ENCODE assay signal across 18 cellular contexts in the genomic region with DNA sequence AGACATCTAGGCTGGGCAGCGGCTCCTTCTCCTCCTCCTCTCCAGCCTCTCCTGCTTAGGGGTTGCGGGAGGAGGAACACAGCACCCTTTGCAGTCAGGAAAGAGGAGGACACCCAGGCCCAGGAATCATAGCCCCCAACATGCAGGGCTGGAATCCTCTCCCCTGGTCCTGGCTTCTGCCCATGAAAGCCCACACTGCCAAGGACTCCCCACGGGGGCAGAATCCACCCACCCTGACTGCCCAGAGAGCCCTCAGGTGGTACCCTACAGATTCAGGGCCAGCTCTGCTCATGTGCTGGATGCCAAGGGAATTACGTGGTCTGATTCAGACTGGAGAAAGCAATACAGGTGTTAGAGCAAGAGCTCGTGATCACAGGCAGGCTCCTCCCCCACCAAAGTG. TPM values are rescaled to one million over a fixed set of nuclear protein-coding genes. Genes with fewer than 3 reads are reported as not detected.
DNase-seq lines count a peak whose midpoint lies in the region; ATAC-seq and TF ChIP-seq lines count a peak whose summit lies in the region.
"Had no signal": no experiment of that assay in that cellular context is flagged by ENCODE, and none has a peak within 500 bp of the region (broad histone marks: within the 10 kb centered on the region; RNA-seq: fewer than 3 reads in every experiment).

No MANE protein-coding gene starts in this region.

- TF ChIP-seq CTCF in neural crest cell (conservative IDR thresholded peaks at IDR 0.05): no peak

- DNase-seq in Right ventricle myocardium inferior (ENCODE audit: missing footprints): peak; percentile 37
- DNase-seq in cardiac septum (ENCODE audit: low spot score): no peak
- no peak for DNase-seq in neural crest cell (ENCODE audit: low read depth, low spot score)
- no peak for DNase-seq in stimulated activated effector memory CD8-positive, alpha-beta T cell treated with anti-CD3 and anti-CD28 coated beads, Interleukin-12 subunit alpha, Interleukin-12 subunit beta, amount 100 ng/mL, for 72 hours (ENCODE audit: low spot score in 2 of 2)
- DNase-seq: 8988T; ACHN; AML-193; C1 segment of cervical spinal cord; Calu3; CD4-positive, alpha-beta memory T cell; COR-L47; DMS153; DND-41; GOT3; HFFc6 had no signal

- peak overlapping the region; percentile 47 for H3K4me3 Mint-ChIP-seq in neural crest cell
- no peak overlapping the region for H3K4me3 Mint-ChIP-seq in stimulated activated effector memory CD8-positive, alpha-beta T cell treated with anti-CD3 and anti-CD28 coated beads, Interleukin-12 subunit alpha, Interleukin-12 subunit beta, amount 100 ng/mL, for 72 hours
- H3K4me3 Mint-ChIP-seq: CD4-positive, alpha-beta memory T cell; HFFc6 had no signal

- H3K4me1 Mint-ChIP-seq in neural crest cell: peaks cover 12% of the 10 kb centered on the region
- H3K4me1 Mint-ChIP-seq in stimulated activated effector memory CD8-positive, alpha-beta T cell treated with anti-CD3 and anti-CD28 coated beads, Interleukin-12 subunit alpha, Interleukin-12 subunit beta, amount 100 ng/mL, for 72 hours: peaks cover 24% of the 10 kb centered on the region

- ATAC-seq in Right ventricle myocardium inferior (no peak), GM19397 (IDR thresholded peaks at IDR 0.05; ENCODE audit: unreplicated experiment) (no peak), GM19351 (IDR thresholded peaks at IDR 0.05; ENCODE audit: unreplicated experiment) (no peak)
- no peak for ATAC-seq in stimulated activated effector memory CD8-positive, alpha-beta T cell treated with anti-CD3 and anti-CD28 coated beads, Interleukin-12 subunit alpha, Interleukin-12 subunit beta, amount 100 ng/mL, for 72 hours
- ATAC-seq: A549 had no signal

- H3K9me3 Mint-ChIP-seq in neural crest cell: peaks cover 3% of the 10 kb centered on the region
- H3K9me3 Mint-ChIP-seq in stimulated activated effector memory CD8-positive, alpha-beta T cell treated with anti-CD3 and anti-CD28 coated beads, Interleukin-12 subunit alpha, Interleukin-12 subunit beta, amount 100 ng/mL, for 72 hours: no peaks in the 10 kb centered on the region
- H3K9me3 Mint-ChIP-seq: CD4-positive, alpha-beta memory T cell; HFFc6 had no signal

- intact Hi-C loops in Right ventricle myocardium inferior (cut with DNase I): loop anchor here (10.0 kb wide), 1 partner anchor 295 kb away; the partner anchor contains the start of genes HIRA and MRPL40
- intact Hi-C loops in cardiac septum (cut with DNase I): loop anchor here (10.0 kb wide), 2 partner anchors 65 to 495 kb away; no protein-coding TSS in a partner anchor

- peaks cover 5% of the 10 kb centered on the region for H3K36me3 Mint-ChIP-seq in neural crest cell (ENCODE audit: low read depth)
- H3K36me3 Mint-ChIP-seq in stimulated activated effector memory CD8-positive, alpha-beta T cell treated with anti-CD3 and anti-CD28 coated beads, Interleukin-12 subunit alpha, Interleukin-12 subunit beta, amount 100 ng/mL, for 72 hours: peaks cover 85% of the 10 kb centered on the region

- H3K27ac Mint-ChIP-seq in neural crest cell (ENCODE audit: unreplicated experiment): no peak overlapping the region
- H3K27ac Mint-ChIP-seq in stimulated activated effector memory CD8-positive, alpha-beta T cell treated with anti-CD3 and anti-CD28 coated beads, Interleukin-12 subunit alpha, Interleukin-12 subunit beta, amount 100 ng/mL, for 72 hours: peak overlapping the region; percentile 37
- H3K27ac Mint-ChIP-seq: CD4-positive, alpha-beta memory T cell; HFFc6 had no signal

- peaks cover 4% of the 10 kb centered on the region for H3K27me3 Mint-ChIP-seq in neural crest cell (ENCODE audit: low read depth)
- H3K27me3 Mint-ChIP-seq: CD4-positive, alpha-beta memory T cell had no signal

RNA-seq across cellular contexts. Expression of gene ESS2, which starts 4.5 kb away (rescaled TPM):
- 8.8 TPM for total RNA-seq in Right ventricle myocardium inferior
- total RNA-seq in cardiac septum: 11.0 TPM
- 22.7 and 23.5 TPM in 2 replicates for total RNA-seq in neural crest cell

RNA-seq across cellular contexts. Expression of gene TSSK2, which starts 8.9 kb away (rescaled TPM):
- total RNA-seq in Right ventricle myocardium inferior (not detected), cardiac septum (not detected), neural crest cell (not detected in 2 replicates)
- total RNA-seq: Calu3; CD4-positive, alpha-beta memory T cell; HFFc6 had no signal

RNA-seq across cellular contexts. Expression of gene GSC2, which starts 10.1 kb away (rescaled TPM):
- not detected for total RNA-seq in Right ventricle myocardium inferior
- total RNA-seq in cardiac septum: not detected
- not detected in 2 replicates for total RNA-seq in neural crest cell
- total RNA-seq: Calu3; CD4-positive, alpha-beta memory T cell; HFFc6 had no signal

RNA-seq across cellular contexts. Expression of gene DGCR2, which starts 17.8 kb away (rescaled TPM):
- total RNA-seq in Right ventricle myocardium inferior (29.9 TPM), cardiac septum (35.2 TPM), neural crest cell (83.6 and 91.6 TPM in 2 replicates)

RNA-seq across cellular contexts. Expression of gene SLC25A1, which starts 38.6 kb away (rescaled TPM):
- total RNA-seq in Right ventricle myocardium inferior: 28.7 TPM
- 22.2 TPM for total RNA-seq in cardiac septum
- total RNA-seq in neural crest cell: 172 and 173 TPM in 2 replicates
